Comparison of ENCODE assay signal across 1 cellular context in the genomic region with DNA sequence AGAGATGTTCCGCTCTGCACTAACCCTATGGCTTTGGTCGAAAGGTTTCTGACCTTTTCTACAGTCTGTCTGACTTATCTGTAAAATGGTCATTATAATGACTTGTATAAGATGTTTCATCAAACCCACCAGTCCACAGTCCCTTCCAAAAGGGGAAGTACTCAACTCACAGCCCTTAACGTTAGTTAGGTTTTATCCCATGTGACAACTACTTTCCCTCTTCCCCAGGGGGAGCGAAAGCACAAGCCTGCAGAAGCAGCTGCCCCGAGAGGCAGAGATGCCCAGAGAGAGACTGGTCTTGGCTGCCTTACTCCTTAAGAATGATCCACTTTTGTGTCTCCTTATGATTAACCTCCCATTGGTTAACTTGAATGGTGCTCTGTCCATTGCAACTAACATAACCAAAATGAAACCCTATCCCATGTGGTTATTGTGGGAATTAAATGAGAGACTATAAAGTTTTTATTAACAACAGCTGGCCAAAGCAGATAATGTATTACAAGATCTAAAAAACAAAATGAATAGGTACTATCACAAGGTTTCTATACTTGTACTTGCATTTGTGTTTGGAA.
TF ChIP-seq lines count a peak whose summit lies in the region.

No MANE protein-coding gene starts in this region.

TF ChIP-seq in GM12878, 131 proteins besides CTCF, POLR2A, EP300 and RAD21:
- TF ChIP-seq SREBF2 (IDR thresholded peaks at IDR 0.05; ENCODE audit: low read length): no peak
- TF ChIP-seq PML (IDR thresholded peaks at IDR 0.05; ENCODE audit: low read length): no peak
- TF ChIP-seq MAX (IDR thresholded peaks at IDR 0.05; ENCODE audit: low read depth, low read length): no peak
- TF ChIP-seq SPI1 (IDR thresholded peaks at IDR 0.05; ENCODE audit: borderline replicate concordance, insufficient read depth, low read depth, low read length): peak; percentile 40; the same call in 1 of the 2 replicates
